ENCODE assay signal across 1 cellular context in the genomic region with DNA sequence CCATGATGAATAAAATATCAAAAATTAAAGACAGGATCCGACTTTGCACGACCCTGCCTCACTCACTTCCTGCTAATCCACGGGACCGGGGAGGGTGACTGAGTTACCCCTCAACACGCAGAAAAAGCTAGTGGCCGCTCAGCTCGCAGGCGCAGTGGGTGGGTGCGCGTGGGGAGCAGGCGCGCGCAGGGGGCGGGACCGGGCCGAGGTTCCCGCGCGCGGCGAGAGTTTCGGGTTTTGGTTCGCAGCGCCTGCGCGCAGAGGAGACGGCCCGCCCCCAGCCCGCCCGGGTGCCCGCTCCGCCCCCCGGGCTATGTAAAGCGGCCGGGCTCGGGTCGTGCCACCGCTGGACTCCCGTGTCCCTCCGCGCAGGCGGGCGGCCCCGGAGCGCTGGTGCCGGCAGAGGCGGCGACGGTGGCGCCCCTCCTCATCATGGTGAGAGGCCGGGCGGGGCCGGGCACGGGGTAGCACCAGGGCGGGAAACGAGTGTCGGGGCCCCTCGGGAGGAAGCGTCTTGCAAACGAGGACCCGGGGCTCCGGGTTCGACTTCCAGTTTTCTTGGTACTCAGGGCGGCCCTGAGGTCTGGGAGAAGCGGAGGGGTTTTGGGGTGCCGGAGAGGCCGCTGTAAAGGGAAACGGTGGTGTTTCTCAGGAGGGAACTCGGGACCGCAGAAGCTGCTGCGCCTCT.
A peak's percentile ranks its signal among the peaks of the same experiment; 100 is the strongest.
TF ChIP-seq lines count a peak whose summit lies in the region.

A gene (plus strand): TSS at position 343 of the 688 bp plus-strand sequence. CDS start 90 bp downstream, at position 433.

TF ChIP-seq in HepG2, 621 proteins besides CTCF, POLR2A, EP300 and RAD21 (continued from another document and continues in another):
- TF ChIP-seq KAT2B (IDR thresholded peaks at IDR 0.05; ENCODE audit: borderline replicate concordance, low read depth, low read length) = no peak
- TF ChIP-seq MIER2 (CRISPR knock-in tag; IDR thresholded peaks at IDR 0.05) = 0 out of 2 replicates have a peak, but pooled peaks have one; percentile 43
- TF ChIP-seq ZNF121 (CRISPR knock-in tag; IDR thresholded peaks at IDR 0.05) = no peak
- TF ChIP-seq ZNF746 (CRISPR knock-in tag; IDR thresholded peaks at IDR 0.05) = peak; percentile 84
- TF ChIP-seq, protein P1, sequence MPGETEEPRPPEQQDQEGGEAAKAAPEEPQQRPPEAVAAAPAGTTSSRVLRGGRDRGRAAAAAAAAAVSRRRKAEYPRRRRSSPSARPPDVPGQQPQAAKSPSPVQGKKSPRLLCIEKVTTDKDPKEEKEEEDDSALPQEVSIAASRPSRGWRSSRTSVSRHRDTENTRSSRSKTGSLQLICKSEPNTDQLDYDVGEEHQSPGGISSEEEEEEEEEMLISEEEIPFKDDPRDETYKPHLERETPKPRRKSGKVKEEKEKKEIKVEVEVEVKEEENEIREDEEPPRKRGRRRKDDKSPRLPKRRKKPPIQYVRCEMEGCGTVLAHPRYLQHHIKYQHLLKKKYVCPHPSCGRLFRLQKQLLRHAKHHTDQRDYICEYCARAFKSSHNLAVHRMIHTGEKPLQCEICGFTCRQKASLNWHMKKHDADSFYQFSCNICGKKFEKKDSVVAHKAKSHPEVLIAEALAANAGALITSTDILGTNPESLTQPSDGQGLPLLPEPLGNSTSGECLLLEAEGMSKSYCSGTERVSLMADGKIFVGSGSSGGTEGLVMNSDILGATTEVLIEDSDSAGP (CRISPR knock-in tag; IDR thresholded peaks at IDR 0.05; ENCODE audit: borderline replicate concordance) = no peak; the same call in none of the 2 replicates
- TF ChIP-seq, protein P2, sequence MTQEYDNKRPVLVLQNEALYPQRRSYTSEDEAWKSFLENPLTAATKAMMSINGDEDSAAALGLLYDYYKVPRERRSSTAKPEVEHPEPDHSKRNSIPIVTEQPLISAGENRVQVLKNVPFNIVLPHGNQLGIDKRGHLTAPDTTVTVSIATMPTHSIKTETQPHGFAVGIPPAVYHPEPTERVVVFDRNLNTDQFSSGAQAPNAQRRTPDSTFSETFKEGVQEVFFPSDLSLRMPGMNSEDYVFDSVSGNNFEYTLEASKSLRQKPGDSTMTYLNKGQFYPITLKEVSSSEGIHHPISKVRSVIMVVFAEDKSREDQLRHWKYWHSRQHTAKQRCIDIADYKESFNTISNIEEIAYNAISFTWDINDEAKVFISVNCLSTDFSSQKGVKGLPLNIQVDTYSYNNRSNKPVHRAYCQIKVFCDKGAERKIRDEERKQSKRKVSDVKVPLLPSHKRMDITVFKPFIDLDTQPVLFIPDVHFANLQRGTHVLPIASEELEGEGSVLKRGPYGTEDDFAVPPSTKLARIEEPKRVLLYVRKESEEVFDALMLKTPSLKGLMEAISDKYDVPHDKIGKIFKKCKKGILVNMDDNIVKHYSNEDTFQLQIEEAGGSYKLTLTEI (CRISPR knock-in tag; conservative IDR thresholded peaks at IDR 0.05) = no peak
- peak; percentile 87; the same call in 1 of the 2 replicates for TF ChIP-seq MEIS2 (CRISPR knock-in tag; IDR thresholded peaks at IDR 0.05)
- peak; percentile 44; the same call in 1 of the 2 replicates for TF ChIP-seq MIER3 (CRISPR knock-in tag; IDR thresholded peaks at IDR 0.05; ENCODE audit: borderline replicate concordance)
- peak; percentile 40; the same call in 1 of the 2 replicates for TF ChIP-seq ESRRA (CRISPR knock-in tag; IDR thresholded peaks at IDR 0.05; ENCODE audit: low read depth)
- no peak; the same call in 1 of the 2 replicates for TF ChIP-seq CEBPG (CRISPR knock-in tag; IDR thresholded peaks at IDR 0.05)
- no peak for TF ChIP-seq ZMYM2 (CRISPR knock-in tag; IDR thresholded peaks at IDR 0.05)
- TF ChIP-seq, protein P3, sequence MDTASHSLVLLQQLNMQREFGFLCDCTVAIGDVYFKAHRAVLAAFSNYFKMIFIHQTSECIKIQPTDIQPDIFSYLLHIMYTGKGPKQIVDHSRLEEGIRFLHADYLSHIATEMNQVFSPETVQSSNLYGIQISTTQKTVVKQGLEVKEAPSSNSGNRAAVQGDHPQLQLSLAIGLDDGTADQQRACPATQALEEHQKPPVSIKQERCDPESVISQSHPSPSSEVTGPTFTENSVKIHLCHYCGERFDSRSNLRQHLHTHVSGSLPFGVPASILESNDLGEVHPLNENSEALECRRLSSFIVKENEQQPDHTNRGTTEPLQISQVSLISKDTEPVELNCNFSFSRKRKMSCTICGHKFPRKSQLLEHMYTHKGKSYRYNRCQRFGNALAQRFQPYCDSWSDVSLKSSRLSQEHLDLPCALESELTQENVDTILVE (CRISPR knock-in tag; IDR thresholded peaks at IDR 0.05) = peak; percentile 71; the same call in 1 of the 2 replicates
- TF ChIP-seq TCF12 (IDR thresholded peaks at IDR 0.05) = no peak
- no peak; the same call in 1 of the 2 replicates for TF ChIP-seq TCF12 (CRISPR knock-in tag; IDR thresholded peaks at IDR 0.05)
- TF ChIP-seq ATF7-NPFF (CRISPR knock-in tag; IDR thresholded peaks at IDR 0.05; ENCODE audit: low read depth) = peak; percentile 82
- TF ChIP-seq TBX2 (CRISPR knock-in tag; IDR thresholded peaks at IDR 0.05; ENCODE audit: borderline replicate concordance) = no peak
- no peak for TF ChIP-seq NR1H2 (CRISPR knock-in tag; IDR thresholded peaks at IDR 0.05; ENCODE audit: borderline replicate concordance, low read depth)
- TF ChIP-seq, protein P4, sequence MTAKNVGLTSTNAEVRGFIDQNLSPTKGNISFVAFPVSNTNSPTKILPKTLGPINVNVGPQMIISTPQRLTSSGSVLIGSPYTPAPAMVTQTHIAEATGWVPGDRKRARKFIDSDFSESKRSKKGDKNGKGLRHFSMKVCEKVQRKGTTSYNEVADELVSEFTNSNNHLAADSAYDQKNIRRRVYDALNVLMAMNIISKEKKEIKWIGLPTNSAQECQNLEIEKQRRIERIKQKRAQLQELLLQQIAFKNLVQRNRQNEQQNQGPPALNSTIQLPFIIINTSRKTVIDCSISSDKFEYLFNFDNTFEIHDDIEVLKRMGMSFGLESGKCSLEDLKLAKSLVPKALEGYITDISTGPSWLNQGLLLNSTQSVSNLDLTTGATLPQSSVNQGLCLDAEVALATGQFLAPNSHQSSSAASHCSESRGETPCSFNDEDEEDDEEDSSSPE (CRISPR knock-in tag; IDR thresholded peaks at IDR 0.05) = peak; percentile 94
- TF ChIP-seq, protein P5, sequence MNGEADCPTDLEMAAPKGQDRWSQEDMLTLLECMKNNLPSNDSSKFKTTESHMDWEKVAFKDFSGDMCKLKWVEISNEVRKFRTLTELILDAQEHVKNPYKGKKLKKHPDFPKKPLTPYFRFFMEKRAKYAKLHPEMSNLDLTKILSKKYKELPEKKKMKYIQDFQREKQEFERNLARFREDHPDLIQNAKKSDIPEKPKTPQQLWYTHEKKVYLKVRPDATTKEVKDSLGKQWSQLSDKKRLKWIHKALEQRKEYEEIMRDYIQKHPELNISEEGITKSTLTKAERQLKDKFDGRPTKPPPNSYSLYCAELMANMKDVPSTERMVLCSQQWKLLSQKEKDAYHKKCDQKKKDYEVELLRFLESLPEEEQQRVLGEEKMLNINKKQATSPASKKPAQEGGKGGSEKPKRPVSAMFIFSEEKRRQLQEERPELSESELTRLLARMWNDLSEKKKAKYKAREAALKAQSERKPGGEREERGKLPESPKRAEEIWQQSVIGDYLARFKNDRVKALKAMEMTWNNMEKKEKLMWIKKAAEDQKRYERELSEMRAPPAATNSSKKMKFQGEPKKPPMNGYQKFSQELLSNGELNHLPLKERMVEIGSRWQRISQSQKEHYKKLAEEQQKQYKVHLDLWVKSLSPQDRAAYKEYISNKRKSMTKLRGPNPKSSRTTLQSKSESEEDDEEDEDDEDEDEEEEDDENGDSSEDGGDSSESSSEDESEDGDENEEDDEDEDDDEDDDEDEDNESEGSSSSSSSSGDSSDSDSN (CRISPR knock-in tag; IDR thresholded peaks at IDR 0.05) = peak; percentile 86
- no peak for TF ChIP-seq HIVEP1 (CRISPR knock-in tag; IDR thresholded peaks at IDR 0.05)
- TF ChIP-seq MXI1 (IDR thresholded peaks at IDR 0.05; ENCODE audit: borderline replicate concordance, low read depth, low read length) = peak; percentile 48; the same call in 1 of the 3 replicates
- no peak for TF ChIP-seq NFE2L2 (IDR thresholded peaks at IDR 0.05; ENCODE audit: low read length)
- TF ChIP-seq ZSCAN25 (CRISPR knock-in tag; IDR thresholded peaks at IDR 0.05) = peak; percentile 68
- TF ChIP-seq, protein P6, sequence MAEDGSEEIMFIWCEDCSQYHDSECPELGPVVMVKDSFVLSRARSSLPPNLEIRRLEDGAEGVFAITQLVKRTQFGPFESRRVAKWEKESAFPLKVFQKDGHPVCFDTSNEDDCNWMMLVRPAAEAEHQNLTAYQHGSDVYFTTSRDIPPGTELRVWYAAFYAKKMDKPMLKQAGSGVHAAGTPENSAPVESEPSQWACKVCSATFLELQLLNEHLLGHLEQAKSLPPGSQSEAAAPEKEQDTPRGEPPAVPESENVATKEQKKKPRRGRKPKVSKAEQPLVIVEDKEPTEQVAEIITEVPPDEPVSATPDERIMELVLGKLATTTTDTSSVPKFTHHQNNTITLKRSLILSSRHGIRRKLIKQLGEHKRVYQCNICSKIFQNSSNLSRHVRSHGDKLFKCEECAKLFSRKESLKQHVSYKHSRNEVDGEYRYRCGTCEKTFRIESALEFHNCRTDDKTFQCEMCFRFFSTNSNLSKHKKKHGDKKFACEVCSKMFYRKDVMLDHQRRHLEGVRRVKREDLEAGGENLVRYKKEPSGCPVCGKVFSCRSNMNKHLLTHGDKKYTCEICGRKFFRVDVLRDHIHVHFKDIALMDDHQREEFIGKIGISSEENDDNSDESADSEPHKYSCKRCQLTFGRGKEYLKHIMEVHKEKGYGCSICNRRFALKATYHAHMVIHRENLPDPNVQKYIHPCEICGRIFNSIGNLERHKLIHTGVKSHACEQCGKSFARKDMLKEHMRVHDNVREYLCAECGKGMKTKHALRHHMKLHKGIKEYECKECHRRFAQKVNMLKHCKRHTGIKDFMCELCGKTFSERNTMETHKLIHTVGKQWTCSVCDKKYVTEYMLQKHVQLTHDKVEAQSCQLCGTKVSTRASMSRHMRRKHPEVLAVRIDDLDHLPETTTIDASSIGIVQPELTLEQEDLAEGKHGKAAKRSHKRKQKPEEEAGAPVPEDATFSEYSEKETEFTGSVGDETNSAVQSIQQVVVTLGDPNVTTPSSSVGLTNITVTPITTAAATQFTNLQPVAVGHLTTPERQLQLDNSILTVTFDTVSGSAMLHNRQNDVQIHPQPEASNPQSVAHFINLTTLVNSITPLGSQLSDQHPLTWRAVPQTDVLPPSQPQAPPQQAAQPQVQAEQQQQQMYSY (CRISPR knock-in tag; IDR thresholded peaks at IDR 0.05) = no peak
- TF ChIP-seq, protein P7, sequence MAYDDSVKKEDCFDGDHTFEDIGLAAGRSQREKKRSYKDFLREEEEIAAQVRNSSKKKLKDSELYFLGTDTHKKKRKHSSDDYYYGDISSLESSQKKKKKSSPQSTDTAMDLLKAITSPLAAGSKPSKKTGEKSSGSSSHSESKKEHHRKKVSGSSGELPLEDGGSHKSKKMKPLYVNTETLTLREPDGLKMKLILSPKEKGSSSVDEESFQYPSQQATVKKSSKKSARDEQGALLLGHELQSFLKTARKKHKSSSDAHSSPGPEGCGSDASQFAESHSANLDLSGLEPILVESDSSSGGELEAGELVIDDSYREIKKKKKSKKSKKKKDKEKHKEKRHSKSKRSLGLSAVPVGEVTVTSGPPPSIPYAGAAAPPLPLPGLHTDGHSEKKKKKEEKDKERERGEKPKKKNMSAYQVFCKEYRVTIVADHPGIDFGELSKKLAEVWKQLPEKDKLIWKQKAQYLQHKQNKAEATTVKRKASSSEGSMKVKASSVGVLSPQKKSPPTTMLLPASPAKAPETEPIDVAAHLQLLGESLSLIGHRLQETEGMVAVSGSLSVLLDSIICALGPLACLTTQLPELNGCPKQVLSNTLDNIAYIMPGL (CRISPR knock-in tag; IDR thresholded peaks at IDR 0.05; ENCODE audit: borderline replicate concordance in 1 of 2, low read depth in 1 of 2) = peak; percentile 85 to 91
- TF ChIP-seq HES4 (CRISPR knock-in tag; IDR thresholded peaks at IDR 0.05; ENCODE audit: borderline replicate concordance) = peak; percentile 92
- TF ChIP-seq NCOA2 (CRISPR knock-in tag; IDR thresholded peaks at IDR 0.05) = peak; percentile 42
- peak; percentile 92; the same call in 1 of the 2 replicates for TF ChIP-seq GLI4 (CRISPR knock-in tag; IDR thresholded peaks at IDR 0.05; ENCODE audit: borderline replicate concordance)
- TF ChIP-seq, protein P8, sequence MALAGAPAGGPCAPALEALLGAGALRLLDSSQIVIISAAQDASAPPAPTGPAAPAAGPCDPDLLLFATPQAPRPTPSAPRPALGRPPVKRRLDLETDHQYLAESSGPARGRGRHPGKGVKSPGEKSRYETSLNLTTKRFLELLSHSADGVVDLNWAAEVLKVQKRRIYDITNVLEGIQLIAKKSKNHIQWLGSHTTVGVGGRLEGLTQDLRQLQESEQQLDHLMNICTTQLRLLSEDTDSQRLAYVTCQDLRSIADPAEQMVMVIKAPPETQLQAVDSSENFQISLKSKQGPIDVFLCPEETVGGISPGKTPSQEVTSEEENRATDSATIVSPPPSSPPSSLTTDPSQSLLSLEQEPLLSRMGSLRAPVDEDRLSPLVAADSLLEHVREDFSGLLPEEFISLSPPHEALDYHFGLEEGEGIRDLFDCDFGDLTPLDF (CRISPR knock-in tag; IDR thresholded peaks at IDR 0.05) = peak; percentile 85
- no peak; the same call in 1 of the 2 replicates for TF ChIP-seq RARG (CRISPR knock-in tag; IDR thresholded peaks at IDR 0.05; ENCODE audit: low read depth)
- no peak for TF ChIP-seq PLRG1 (conservative IDR thresholded peaks at IDR 0.05)
- 0 out of 2 replicates have a peak, but pooled peaks have one; percentile 21 for TF ChIP-seq JDP2 (CRISPR knock-in tag; IDR thresholded peaks at IDR 0.05; ENCODE audit: borderline replicate concordance)
- TF ChIP-seq, protein P9, sequence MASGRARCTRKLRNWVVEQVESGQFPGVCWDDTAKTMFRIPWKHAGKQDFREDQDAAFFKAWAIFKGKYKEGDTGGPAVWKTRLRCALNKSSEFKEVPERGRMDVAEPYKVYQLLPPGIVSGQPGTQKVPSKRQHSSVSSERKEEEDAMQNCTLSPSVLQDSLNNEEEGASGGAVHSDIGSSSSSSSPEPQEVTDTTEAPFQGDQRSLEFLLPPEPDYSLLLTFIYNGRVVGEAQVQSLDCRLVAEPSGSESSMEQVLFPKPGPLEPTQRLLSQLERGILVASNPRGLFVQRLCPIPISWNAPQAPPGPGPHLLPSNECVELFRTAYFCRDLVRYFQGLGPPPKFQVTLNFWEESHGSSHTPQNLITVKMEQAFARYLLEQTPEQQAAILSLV (CRISPR knock-in tag; IDR thresholded peaks at IDR 0.05; ENCODE audit: borderline replicate concordance) = peak; percentile 99; the same call in 1 of the 2 replicates
- TF ChIP-seq ZNF772 (CRISPR knock-in tag; IDR thresholded peaks at IDR 0.05) = no peak
- TF ChIP-seq KDM5B (CRISPR knock-in tag; IDR thresholded peaks at IDR 0.05; ENCODE audit: borderline replicate concordance) = peak; percentile 3; the same call in 1 of the 2 replicates
- TF ChIP-seq ZNF546 (CRISPR knock-in tag; conservative IDR thresholded peaks at IDR 0.05) = no peak
